ENCODE assay signal across 14 cellular contexts in genomic region chr10:120794390-120794789, GRCh38. TPM values are rescaled to one million over a fixed set of nuclear protein-coding genes. Genes with fewer than 3 reads are reported as not detected.
DNase-seq lines count a peak whose midpoint lies in the region; ATAC-seq and TF ChIP-seq lines count a peak whose summit lies in the region.
"Had no signal": no experiment of that assay in that cellular context is flagged by ENCODE, and none has a peak within 500 bp of the region (broad histone marks: within the 10 kb centered on the region; RNA-seq: fewer than 3 reads in every experiment).

No MANE protein-coding gene starts in this region.

- H3K27ac ChIP-seq in gastrocnemius medialis = no peak overlapping the region
- no peak overlapping the region for H3K27ac ChIP-seq in vagina
- no peak overlapping the region for H3K27ac ChIP-seq in caudate nucleus (ENCODE audit: low read depth, low read length)
- H3K27ac ChIP-seq: HL-60 had no signal

- TF ChIP-seq CTCF in gastrocnemius medialis (IDR thresholded peaks at IDR 0.05 in 4 of 5, conservative IDR thresholded peaks at IDR 0.05 in 1 of 5) = no peak
- no peak for TF ChIP-seq CTCF in vagina (IDR thresholded peaks at IDR 0.05)

- H3K4me3 ChIP-seq in gastrocnemius medialis (no peak overlapping the region), vagina (no peak overlapping the region)

- H3K27me3 ChIP-seq in gastrocnemius medialis (no peaks in the 10 kb centered on the region), vagina (no peaks in the 10 kb centered on the region)

- DNase-seq in G401 (ENCODE audit: low spot score) (peak; percentile 13), NCI-H524 treated with DMSO at 0.1 percent for 48 hours (lab: John Stamatoyannopoulos, UW) (peak; percentile 2), medulla oblongata (ENCODE audit: extremely low spot score) (peak; percentile 40), gastrocnemius medialis (peak in 1 of 2 donors; percentile 14), vagina (ENCODE audit: extremely low spot score in 2 of 2) (no peak), caudate nucleus (lab: John Stamatoyannopoulos, UW) (no peak), COLO829 (ENCODE audit: low spot score) (no peak), ecto neural progenitor cell (ENCODE audit: low spot score) (no peak)
- DNase-seq: Caco-2; CD8-positive, alpha-beta T cell; DND-41; HCEC 1CT; HFFc6 had no signal

- no peaks in the 10 kb centered on the region for H3K4me1 ChIP-seq in gastrocnemius medialis
- no peaks in the 10 kb centered on the region for H3K4me1 ChIP-seq in vagina
- H3K4me1 ChIP-seq: Caco-2 had no signal

- H3K9me3 ChIP-seq in gastrocnemius medialis (no peaks in the 10 kb centered on the region), vagina (no peaks in the 10 kb centered on the region)
- H3K9me3 ChIP-seq: Caco-2 had no signal

- intact Hi-C loops in gastrocnemius medialis (cut with DNase I; ENCODE audit: low total_unique reads) (no loop called here), vagina (cut with DNase I) (no loop called here)

- H3K36me3 ChIP-seq in gastrocnemius medialis (no peaks in the 10 kb centered on the region), vagina (no peaks in the 10 kb centered on the region)

- peak; percentile 47 to 49 for ATAC-seq in gastrocnemius medialis
- ATAC-seq: CD8-positive, alpha-beta T cell had no signal

- no peak for TF ChIP-seq POLR2A in gastrocnemius medialis (IDR thresholded peaks at IDR 0.05)
- TF ChIP-seq POLR2A in vagina (IDR thresholded peaks at IDR 0.05) = no peak

- in situ Hi-C loops in G401 (cut with HindIII; ENCODE audit: low sequenced_read_pairs) = no loop called here
- in situ Hi-C loops in gastrocnemius medialis (cut with MboI; ENCODE audit: low sequenced_read_pairs in 4 of 4) = no loop called here

RNA-seq across cellular contexts. Expression of gene WDR11, which starts 56.8 kb away (rescaled TPM):
- total RNA-seq in G401 (2014; rRNA removed; shearing (Covaris generic)) = 57.2 and 57.3 TPM in 2 replicates
- 10 to 100 TPM in 1 of 4 donors, 1 to 10 TPM in 3; 4.9 to 22.8 (median 7.8) TPM for total RNA-seq in gastrocnemius medialis
- 60.6 TPM for total RNA-seq in vagina

Comparison
In these comparisons a context has a peak if more than half of its experiments do, and no peak if none do; other contexts are left out.
1. DNase-seq: peak in G401 (single experiment), NCI-H524 treated with DMSO at 0.1 percent for 48 hours (single experiment) and medulla oblongata (single experiment); none in vagina (0 of 2), caudate nucleus (0 of 61), COLO829 (single experiment) and ecto neural progenitor cell (single experiment).